19 cellular contexts compared by ENCODE assay signal in the genomic region with DNA sequence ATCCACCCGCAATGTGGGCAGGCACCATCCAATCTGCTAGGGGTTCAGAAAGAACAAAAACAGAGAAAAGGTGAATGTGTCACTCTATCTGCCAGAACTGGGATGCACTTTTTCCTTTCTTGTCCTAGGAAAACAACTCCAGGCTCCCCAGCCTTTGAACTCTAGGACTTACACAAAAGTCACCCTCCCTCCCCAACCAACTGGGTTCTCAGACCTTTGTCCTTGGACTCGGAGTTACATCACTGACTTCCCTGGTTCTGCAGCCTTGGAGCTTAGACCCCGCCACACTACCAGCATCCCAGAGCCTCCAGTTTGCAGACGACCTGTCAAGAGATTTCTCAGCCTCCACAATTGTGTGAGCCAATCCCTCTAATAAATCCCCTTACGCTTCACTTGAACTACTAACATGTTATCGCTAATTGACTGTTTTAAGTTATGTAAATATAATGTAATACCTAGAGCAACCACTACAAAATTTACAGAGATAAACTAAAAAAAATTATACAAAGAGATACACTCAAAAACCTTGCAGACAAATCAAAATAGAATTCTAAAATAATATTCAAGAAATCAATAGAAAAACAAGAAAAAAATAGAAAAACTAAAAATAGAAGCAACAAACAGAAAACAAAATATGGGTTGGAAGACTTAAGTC. TPM values are rescaled to one million over a fixed set of nuclear protein-coding genes. Genes with fewer than 3 reads are reported as not detected.
DNase-seq lines count a peak whose midpoint lies in the region; TF ChIP-seq lines count a peak whose summit lies in the region.
"Had no signal": no experiment of that assay in that cellular context is flagged by ENCODE, and none has a peak within 500 bp of the region (broad histone marks: within the 10 kb centered on the region; RNA-seq: fewer than 3 reads in every experiment).

No MANE protein-coding gene starts in this region.

- DNase-seq in DMS53 (lab: John Stamatoyannopoulos, UW) (peak; percentile 13), DMS53 treated with DMSO at 0.1 percent for 48 hours (lab: John Stamatoyannopoulos, UW; ENCODE audit: unreplicated experiment) (no peak), HuH-7 (ENCODE audit: low spot score) (peak; percentile 5), endodermal cell (no peak), neural crest cell (ENCODE audit: low read depth, low spot score) (no peak), CD14-positive monocyte (ENCODE audit: low spot score) (no peak), GM20000 (ENCODE audit: low spot score) (no peak), HT-29 (ENCODE audit: low spot score) (no peak)
- DNase-seq: 8988T, COR-L47, Kasumi-1, MM.1S, NCI-H1105, NCI-H1694 treated with DMSO at 0.1 percent for 48 hours, NCI-H2107, NCI-H345, NCI-H526 treated with DMSO at 0.1 percent for 48 hours had no signal

- H3K9me3 Mint-ChIP-seq in endodermal cell (peaks cover 2% of the 10 kb centered on the region), neural crest cell (peaks cover 6% of the 10 kb centered on the region), CD14-positive monocyte (peaks cover 2 to 10% (median 7%) of the 10 kb centered on the region in 7 donors)
- H3K9me3 Mint-ChIP-seq: IgD-negative memory B cell had no signal

- WGBS in endodermal cell (ENCODE audit: insufficient coverage in 1 of 2, insufficient read length in 1 of 2), 2 experiments: 78 to 100% methylated on average over 2 to 4 of the region's 6 CpGs

- H3K36me3 ChIP-seq in endodermal cell (ENCODE audit: control insufficient read depth, insufficient read depth, low read length): no peaks in the 10 kb centered on the region
- H3K36me3 ChIP-seq: HAP-1 had no signal

- H3K27ac Mint-ChIP-seq in endodermal cell (no peak overlapping the region), neural crest cell (ENCODE audit: unreplicated experiment) (no peak overlapping the region), CD14-positive monocyte (no peak overlapping the region)
- H3K27ac Mint-ChIP-seq: IgD-negative memory B cell had no signal

- H3K36me3 Mint-ChIP-seq in endodermal cell (ENCODE audit: low read depth): no peaks in the 10 kb centered on the region
- peaks cover 4% of the 10 kb centered on the region for H3K36me3 Mint-ChIP-seq in neural crest cell (ENCODE audit: low read depth)
- H3K36me3 Mint-ChIP-seq in CD14-positive monocyte: no peaks in the 10 kb centered on the region

- peaks cover 53% of the 10 kb centered on the region for H3K27me3 ChIP-seq in endodermal cell (ENCODE audit: control insufficient read depth, insufficient read depth, low read length, poor library complexity, severe bottlenecking)

- H3K4me3 Mint-ChIP-seq in endodermal cell: no peak overlapping the region
- H3K4me3 Mint-ChIP-seq in neural crest cell: no peak overlapping the region
- no peak overlapping the region for H3K4me3 Mint-ChIP-seq in CD14-positive monocyte
- H3K4me3 Mint-ChIP-seq: IgD-negative memory B cell had no signal

- H3K9ac ChIP-seq in endodermal cell (ENCODE audit: extremely low read depth, low read length, poor library complexity, severe bottlenecking): no peak overlapping the region

- peak; percentile 34 for TF ChIP-seq CTCF in endodermal cell (conservative IDR thresholded peaks at IDR 0.05)
- TF ChIP-seq CTCF in neural crest cell (conservative IDR thresholded peaks at IDR 0.05): peak; percentile 41
- no peak for TF ChIP-seq CTCF in CD14-positive monocyte (IDR thresholded peaks at IDR 0.05)
- no peak for TF ChIP-seq CTCF in GM20000 (IDR thresholded peaks at IDR 0.05; ENCODE audit: extremely low read depth, missing control alignments)

- no peaks in the 10 kb centered on the region for H3K9me3 ChIP-seq in endodermal cell (ENCODE audit: control insufficient read depth, low read length)
- H3K9me3 ChIP-seq: HAP-1 had no signal

- H3K4me1 ChIP-seq in endodermal cell (ENCODE audit: control insufficient read depth, insufficient read depth, low read length): no peaks in the 10 kb centered on the region

- intact Hi-C loops in CD14-positive monocyte (cut with micrococcal nuclease): no loop called here

- H3K4me3 ChIP-seq in endodermal cell (ENCODE audit: low read length): no peak overlapping the region
- H3K4me3 ChIP-seq: HAP-1 had no signal

- no peak overlapping the region for H3K27ac ChIP-seq in endodermal cell (ENCODE audit: low read depth, low read length)

- H3K27me3 Mint-ChIP-seq in endodermal cell (ENCODE audit: insufficient read depth): peaks cover 72% of the 10 kb centered on the region
- H3K27me3 Mint-ChIP-seq in neural crest cell (ENCODE audit: low read depth): peaks cover 73% of the 10 kb centered on the region
- peaks cover 7 to 12% (median 10%) of the 10 kb centered on the region in 3 donors for H3K27me3 Mint-ChIP-seq in CD14-positive monocyte (ENCODE audit: low read depth in 3 of 3)
- H3K27me3 Mint-ChIP-seq: IgD-negative memory B cell had no signal

- peaks cover 2% of the 10 kb centered on the region for H3K4me1 Mint-ChIP-seq in endodermal cell
- peaks cover 9% of the 10 kb centered on the region for H3K4me1 Mint-ChIP-seq in neural crest cell
- H3K4me1 Mint-ChIP-seq in CD14-positive monocyte: peaks cover 7% of the 10 kb centered on the region

RNA-seq across cellular contexts. Expression of gene UBLCP1, which starts 5.3 kb away (rescaled TPM):
- 10 to 100 TPM; 38.0 to 44.4 TPM for total RNA-seq in endodermal cell
- 46.3 TPM for polyA plus RNA-seq in endodermal cell (2013, experiment 1 of 2)
- polyA plus RNA-seq in endodermal cell (2013, experiment 2 of 2): 46.5 TPM
- 36.9 and 39.2 TPM in 2 replicates for total RNA-seq in neural crest cell
- polyA plus RNA-seq in CD14-positive monocyte: 10 to 100 TPM; 22.7 to 31.5 TPM
- 3.2 and 3.7 TPM in 2 replicates for total RNA-seq in HT-29 (2014; rRNA removed; shearing (Covaris generic))

RNA-seq across cellular contexts. Expression of gene RNF145, which starts 48.4 kb away (rescaled TPM):
- 10 to 100 TPM; 50.2 to 50.4 TPM for total RNA-seq in endodermal cell
- 77.2 TPM for polyA plus RNA-seq in endodermal cell (2013, experiment 1 of 2)
- polyA plus RNA-seq in endodermal cell (2013, experiment 2 of 2): 75.5 TPM
- 92.1 and 95.2 TPM in 2 replicates for total RNA-seq in neural crest cell
- 10 to 100 TPM in 1 of 2 donors, 1 to 10 TPM in 1; 9.1 to 11.5 TPM for polyA plus RNA-seq in CD14-positive monocyte
- total RNA-seq in HT-29 (2014; rRNA removed; shearing (Covaris generic)): 14.3 and 14.4 TPM in 2 replicates

Comparison
In these comparisons a context has a peak if more than half of its experiments do, and no peak if none do; other contexts are left out.
1. DNase-seq: peak in DMS53 (single experiment) and HuH-7 (single experiment); none in DMS53 treated with DMSO at 0.1 percent for 48 hours (single experiment), endodermal cell (single experiment), neural crest cell (single experiment), CD14-positive monocyte (single experiment), GM20000 (single experiment) and HT-29 (single experiment).
2. CTCF ChIP-seq: peak in endodermal cell (single experiment) and neural crest cell (single experiment); none in CD14-positive monocyte (single experiment) and GM20000 (single experiment).